In the genomic region with DNA sequence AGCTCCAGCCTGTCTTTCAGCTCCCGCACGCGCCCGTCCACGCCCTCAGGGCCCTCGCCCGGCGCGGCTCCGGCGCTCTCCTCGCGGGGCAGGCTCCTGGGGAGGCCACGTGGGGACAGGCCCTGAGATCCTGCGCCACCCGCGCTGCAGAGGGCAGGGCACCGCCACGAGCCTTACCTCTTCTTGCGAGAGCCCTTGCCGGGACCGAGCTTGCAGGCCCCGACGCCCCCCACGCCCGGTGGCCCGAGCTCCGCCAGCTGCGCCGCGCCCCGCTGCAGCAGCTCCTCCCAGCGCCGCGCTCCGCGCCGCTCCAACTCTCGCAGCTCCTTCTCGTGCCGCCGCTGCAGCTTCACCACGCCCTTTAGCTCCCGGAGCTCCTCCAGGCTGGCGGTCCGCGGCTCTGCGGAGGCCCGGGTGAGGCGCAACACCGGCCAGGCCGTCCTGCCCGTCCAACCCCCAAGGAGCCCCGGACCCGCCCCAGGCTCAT, we compare ENCODE assay signal across 8 cellular contexts. TPM values are rescaled to one million over a fixed set of nuclear protein-coding genes. Genes with fewer than 3 reads are reported as not detected.
DNase-seq lines count a peak whose midpoint lies in the region; ATAC-seq, FAIRE-seq and TF ChIP-seq lines count a peak whose summit lies in the region.

No MANE protein-coding gene starts in this region.

- TF ChIP-seq CTCF in WERI-Rb-1 (IDR thresholded peaks at IDR 0.05; ENCODE audit: low read depth, low read length) = no peak

- H3K27me3 Mint-ChIP-seq in natural killer cell treated with Interleukin-12 subunit alpha and Interleukin-12 subunit beta and Interleukin-15 and Interleukin-18, amount 100 ng/mL, for 72 hours = no peaks in the 10 kb centered on the region

- H3K4me3 Mint-ChIP-seq in natural killer cell treated with Interleukin-12 subunit alpha and Interleukin-12 subunit beta and Interleukin-15 and Interleukin-18, amount 100 ng/mL, for 72 hours = no peak overlapping the region

- H3K27me3 ChIP-seq in HUES64 (ENCODE audit: insufficient read depth, low read length) = peaks cover 57% of the 10 kb centered on the region
- no peaks in the 10 kb centered on the region for H3K27me3 ChIP-seq in WERI-Rb-1 (ENCODE audit: insufficient read depth, low read depth, severe bottlenecking)
- H3K27me3 ChIP-seq in right cardiac atrium (ENCODE audit: control insufficient read depth, insufficient read depth) = no peaks in the 10 kb centered on the region
- H3K27me3 ChIP-seq in small intestine (ENCODE audit: control insufficient read depth in 2 of 2, insufficient read depth in 2 of 2, low read length in 2 of 2) = no peaks in the 10 kb centered on the region

- peak overlapping the region; percentile 51 for H3K4me3 ChIP-seq in HUES64 (ENCODE audit: low read length)
- H3K4me3 ChIP-seq in WERI-Rb-1 (ENCODE audit: low read depth, low read length) = peak overlapping the region; percentile 37
- H3K4me3 ChIP-seq in right cardiac atrium (ENCODE audit: low read length) = no peak overlapping the region
- H3K4me3 ChIP-seq in small intestine (ENCODE audit: low read depth in 1 of 2, low read length in 2 of 2) = no peak overlapping the region

- ATAC-seq in right cardiac atrium = peak; percentile 54 to 71
- no peak for ATAC-seq in natural killer cell treated with Interleukin-12 subunit alpha and Interleukin-12 subunit beta and Interleukin-15 and Interleukin-18, amount 100 ng/mL, for 72 hours
- ATAC-seq in GM21367 (IDR thresholded peaks at IDR 0.05; ENCODE audit: unreplicated experiment) = no peak

- DNase-seq in WERI-Rb-1 (peak; percentile 62), right cardiac atrium (peak; percentile 66 to 84 (median 81)), small intestine (peak; percentile 71)
- no peak for DNase-seq in effector CD4-positive, alpha-beta T cell
- no peak for DNase-seq in activated naive CD4-positive, alpha-beta T cell treated with Interleukin-2 at 50 U/mL for 16 hours
- DNase-seq in natural killer cell treated with Interleukin-12 subunit alpha and Interleukin-12 subunit beta and Interleukin-15 and Interleukin-18, amount 100 ng/mL, for 72 hours (ENCODE audit: low spot score) = no peak

- intact Hi-C loops in right cardiac atrium (cut with DNase I) = no loop called here

- no peaks in the 10 kb centered on the region for H3K9me3 ChIP-seq in HUES64 (ENCODE audit: insufficient read depth, low read depth, low read length)
- no peaks in the 10 kb centered on the region for H3K9me3 ChIP-seq in WERI-Rb-1 (ENCODE audit: severe bottlenecking)
- H3K9me3 ChIP-seq in right cardiac atrium (ENCODE audit: control insufficient read depth, low read length) = no peaks in the 10 kb centered on the region
- H3K9me3 ChIP-seq in small intestine (ENCODE audit: control insufficient read depth, low read depth) = no peaks in the 10 kb centered on the region

- H3K4me1 Mint-ChIP-seq in natural killer cell treated with Interleukin-12 subunit alpha and Interleukin-12 subunit beta and Interleukin-15 and Interleukin-18, amount 100 ng/mL, for 72 hours (ENCODE audit: low read depth in 2 of 2) = peaks cover 0 to 4% of the 10 kb centered on the region in 2 donors

- no peak for FAIRE-seq in small intestine (lab: Jason Lieb, UNC)

- no peak overlapping the region for H3K27ac Mint-ChIP-seq in natural killer cell treated with Interleukin-12 subunit alpha and Interleukin-12 subunit beta and Interleukin-15 and Interleukin-18, amount 100 ng/mL, for 72 hours

- H3K36me3 ChIP-seq in HUES64 (ENCODE audit: insufficient read depth, low read length) (no peaks in the 10 kb centered on the region), WERI-Rb-1 (no peaks in the 10 kb centered on the region), small intestine (ENCODE audit: control insufficient read depth in 2 of 2, insufficient read depth in 2 of 2, low read length in 2 of 2) (peaks cover 0 to 3% of the 10 kb centered on the region in 2 donors)

- H3K27ac ChIP-seq in HUES64 (ENCODE audit: low read depth, low read length) = no peak overlapping the region
- H3K27ac ChIP-seq in WERI-Rb-1 = no peak overlapping the region; the same call in 1 of the 2 replicates
- no peak overlapping the region for H3K27ac ChIP-seq in right cardiac atrium (ENCODE audit: low read length)
- H3K27ac ChIP-seq in small intestine (ENCODE audit: low read depth in 1 of 2, low read length in 1 of 2) = no peak overlapping the region

- 1% methylated on average over 55 of the region's 55 CpGs for WGBS in HUES64
- 12% methylated on average over 55 of the region's 55 CpGs for WGBS in right cardiac atrium
- 4 to 34% (median 22%) methylated on average over 35 to 55 of the region's 55 CpGs for WGBS in small intestine, 3 donors

- H3K4me1 ChIP-seq in HUES64 (ENCODE audit: insufficient read depth, low read length) (peaks cover 19% of the 10 kb centered on the region), right cardiac atrium (ENCODE audit: control insufficient read depth, insufficient read depth, low read length) (peaks cover 8% of the 10 kb centered on the region), small intestine (ENCODE audit: control insufficient read depth in 2 of 2, insufficient read depth in 1 of 2, low read depth in 1 of 2, low read length in 1 of 2) (no peaks in the 10 kb centered on the region)

- no peaks in the 10 kb centered on the region for H3K36me3 Mint-ChIP-seq in natural killer cell treated with Interleukin-12 subunit alpha and Interleukin-12 subunit beta and Interleukin-15 and Interleukin-18, amount 100 ng/mL, for 72 hours

- H3K9ac ChIP-seq in HUES64 (ENCODE audit: low read depth, low read length) = peak overlapping the region; percentile 71

- no peaks in the 10 kb centered on the region for H3K9me3 Mint-ChIP-seq in natural killer cell treated with Interleukin-12 subunit alpha and Interleukin-12 subunit beta and Interleukin-15 and Interleukin-18, amount 100 ng/mL, for 72 hours

RNA-seq across cellular contexts. Expression of gene ANKRD63, which starts 8.3 kb away (rescaled TPM):
- polyA plus RNA-seq in HUES64 (2013, experiment 1 of 2) = not detected
- not detected for polyA plus RNA-seq in HUES64 (2013, experiment 2 of 2)
- 1 to 10 TPM in 3 of 4 donors, under 1 TPM in 1; 0.42 to 5.0 (median 4.4) TPM for total RNA-seq in right cardiac atrium
- 0.68 TPM for polyA plus RNA-seq in right cardiac atrium
- polyA plus RNA-seq in small intestine = under 1 TPM in 1 of 3 donors, not detected in 2; 0.04 TPM
- total RNA-seq in natural killer cell treated with Interleukin-12 subunit alpha and Interleukin-12 subunit beta and Interleukin-15 and Interleukin-18, amount 100 ng/mL, for 72 hours = not detected

RNA-seq across cellular contexts. Expression of gene PLCB2, which starts 16.6 kb away (rescaled TPM):
- 7.3 TPM for polyA plus RNA-seq in HUES64 (2013, experiment 1 of 2)
- polyA plus RNA-seq in HUES64 (2013, experiment 2 of 2) = 11.2 TPM
- total RNA-seq in right cardiac atrium = 10 to 100 TPM; 11.5 to 28.9 (median 21.7) TPM
- polyA plus RNA-seq in right cardiac atrium = 18.5 TPM
- 1 to 10 TPM; 5.6 to 8.1 (median 7.6) TPM for polyA plus RNA-seq in small intestine
- 100 to 1,000 TPM in 1 of 2 donors, 10 to 100 TPM in 1; 90.5 to 109 TPM for total RNA-seq in natural killer cell treated with Interleukin-12 subunit alpha and Interleukin-12 subunit beta and Interleukin-15 and Interleukin-18, amount 100 ng/mL, for 72 hours

RNA-seq across cellular contexts. Expression of gene INAFM2, which starts 32.4 kb away (rescaled TPM):
- polyA plus RNA-seq in HUES64 (2013, experiment 1 of 2) = 18.2 TPM
- polyA plus RNA-seq in HUES64 (2013, experiment 2 of 2) = 20.2 TPM
- total RNA-seq in right cardiac atrium = 100 to 1,000 TPM in 1 of 4 donors, 10 to 100 TPM in 3; 72.6 to 115 (median 74.1) TPM
- polyA plus RNA-seq in right cardiac atrium (47.3 TPM), small intestine (1 to 10 TPM; 4.7 to 7.6 (median 5.4) TPM)
- 10 to 100 TPM; 16.7 to 17.5 TPM for total RNA-seq in natural killer cell treated with Interleukin-12 subunit alpha and Interleukin-12 subunit beta and Interleukin-15 and Interleukin-18, amount 100 ng/mL, for 72 hours

RNA-seq across cellular contexts. Expression of gene CCDC9B, which starts 49.6 kb away (rescaled TPM):
- polyA plus RNA-seq in HUES64 (2013, experiment 1 of 2) = 0.80 TPM
- 0.13 TPM for polyA plus RNA-seq in HUES64 (2013, experiment 2 of 2)
- 100 to 1,000 TPM in 3 of 4 donors, 10 to 100 TPM in 1; 71.9 to 144 (median 131) TPM for total RNA-seq in right cardiac atrium
- polyA plus RNA-seq in right cardiac atrium = 99.7 TPM
- 1 to 10 TPM; 2.2 to 7.4 (median 2.7) TPM for polyA plus RNA-seq in small intestine
- under 1 TPM; 0.29 to 0.47 TPM for total RNA-seq in natural killer cell treated with Interleukin-12 subunit alpha and Interleukin-12 subunit beta and Interleukin-15 and Interleukin-18, amount 100 ng/mL, for 72 hours

RNA-seq across cellular contexts. Expression of gene PAK6, which starts 52.3 kb away (rescaled TPM):
- 2.1 TPM for polyA plus RNA-seq in HUES64 (2013, experiment 1 of 2)
- 5.2 TPM for polyA plus RNA-seq in HUES64 (2013, experiment 2 of 2)
- 10 to 100 TPM in 3 of 4 donors, 1 to 10 TPM in 1; 9.2 to 22.6 (median 16.8) TPM for total RNA-seq in right cardiac atrium
- polyA plus RNA-seq in right cardiac atrium (13.0 TPM), small intestine (1 to 10 TPM in 1 of 3 donors, under 1 TPM in 2; 0.67 to 5.1 (median 0.81) TPM)
- total RNA-seq in natural killer cell treated with Interleukin-12 subunit alpha and Interleukin-12 subunit beta and Interleukin-15 and Interleukin-18, amount 100 ng/mL, for 72 hours = 1 to 10 TPM; 1.9 to 2.9 TPM

Comparison
In these comparisons a context has a peak if more than half of its experiments do, and no peak if none do; other contexts are left out.
1. H3K4me3 ChIP-seq: peak in HUES64 (single experiment) and WERI-Rb-1 (single experiment); none in right cardiac atrium (single experiment) and small intestine (0 of 2).
2. DNase-seq: peak in WERI-Rb-1 (single experiment), right cardiac atrium (3 of 3) and small intestine (single experiment); none in effector CD4-positive, alpha-beta T cell (single experiment), activated naive CD4-positive, alpha-beta T cell treated with Interleukin-2 at 50 U/mL for 16 hours (single experiment) and natural killer cell treated with Interleukin-12 subunit alpha and Interleukin-12 subunit beta and Interleukin-15 and Interleukin-18, amount 100 ng/mL, for 72 hours (single experiment).
3. ATAC-seq: peak in right cardiac atrium (2 of 2); none in natural killer cell treated with Interleukin-12 subunit alpha and Interleukin-12 subunit beta and Interleukin-15 and Interleukin-18, amount 100 ng/mL, for 72 hours (0 of 2) and GM21367 (single experiment).